10 cellular contexts compared by ENCODE assay signal in the genomic region with DNA sequence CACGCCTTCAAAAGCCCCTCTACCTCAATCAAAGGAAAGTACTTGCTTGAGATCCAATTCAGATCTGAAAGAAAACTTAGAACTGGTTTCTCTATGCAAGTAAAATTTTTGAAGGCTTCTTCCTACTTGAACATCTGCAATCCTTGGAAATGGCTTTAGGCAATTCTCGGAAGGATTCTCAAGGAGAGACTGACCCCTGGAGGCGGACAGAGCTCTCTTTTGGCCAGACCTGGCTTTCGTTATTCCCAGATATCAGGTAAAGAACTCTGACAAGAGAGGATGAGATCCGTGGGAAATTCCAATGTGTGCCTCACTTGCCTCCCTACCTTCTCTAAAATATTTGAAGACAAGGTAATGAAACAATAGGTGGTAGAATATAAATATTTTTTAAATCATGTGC.
DNase-seq lines count a peak whose midpoint lies in the region; TF ChIP-seq lines count a peak whose summit lies in the region.
"Had no signal": no experiment of that assay in that cellular context is flagged by ENCODE, and none has a peak within 500 bp of the region (broad histone marks: within the 10 kb centered on the region; RNA-seq: fewer than 3 reads in every experiment).

No MANE protein-coding gene starts in this region.

- CTCF ChIA-PET in HEK293T (lab: Yijun Ruan, JAX), result no interaction called here

- no peaks in the 10 kb centered on the region for H4K20me1 ChIP-seq in Karpas-422 (ENCODE audit: insufficient read depth, low read depth, low read length)

- H3K27me3 ChIP-seq in ascending aorta (no peaks in the 10 kb centered on the region), Karpas-422 (ENCODE audit: low read length) (no peaks in the 10 kb centered on the region), tibial nerve (no peaks in the 10 kb centered on the region)

- H3K9me3 ChIP-seq in ascending aorta (no peaks in the 10 kb centered on the region), Karpas-422 (ENCODE audit: low read length) (no peaks in the 10 kb centered on the region), tibial nerve (no peaks in the 10 kb centered on the region)

- no peaks in the 10 kb centered on the region for H3K9me2 ChIP-seq in Karpas-422 (replicated peaks; ENCODE audit: insufficient read depth, low read length)

- POLR2A ChIA-PET in HEK293T (lab: Yijun Ruan, JAX), result no interaction called here

- no peak for TF ChIP-seq EP300 in tibial nerve (IDR thresholded peaks at IDR 0.05)

- intact Hi-C loops in ascending aorta (cut with DNase I), result no loop called here

- TF ChIP-seq POLR2A in tibial nerve (IDR thresholded peaks at IDR 0.05), result no peak

- H3K27ac ChIP-seq in ascending aorta (no peak overlapping the region), Karpas-422 (ENCODE audit: low read length) (no peak overlapping the region), tibial nerve (no peak overlapping the region)
- H3K27ac ChIP-seq: epithelial cell of prostate had no signal

- no peak overlapping the region for H3K4me3 ChIP-seq in AG09309 (ENCODE audit: control insufficient read depth, low read depth, low read length)
- no peak overlapping the region for H3K4me3 ChIP-seq in ascending aorta
- H3K4me3 ChIP-seq in Karpas-422 (ENCODE audit: low read length), result no peak overlapping the region
- no peak overlapping the region for H3K4me3 ChIP-seq in tibial nerve

- H3K36me3 ChIP-seq in ascending aorta (no peaks in the 10 kb centered on the region), Karpas-422 (ENCODE audit: insufficient read depth, low read length) (no peaks in the 10 kb centered on the region), tibial nerve (no peaks in the 10 kb centered on the region)

- 18 to 27% methylated on average over 5 of the region's 5 CpGs for WGBS in tibial nerve, 2 donors

- no peak overlapping the region for H3K4me2 ChIP-seq in Karpas-422 (ENCODE audit: low read depth, low read length, poor library complexity, severe bottlenecking)

- peak; percentile 13 for DNase-seq in AG09309 (ENCODE audit: low read depth)
- peak; percentile 39 for DNase-seq in HEK293T (ENCODE audit: extremely low spot score)
- no peak for DNase-seq in ascending aorta (ENCODE audit: low spot score in 2 of 2)
- peak; percentile 46 for DNase-seq in kidney glomerular epithelial cell (lab: John Stamatoyannopoulos, UW)
- no peak for DNase-seq in Karpas-422
- DNase-seq in activated CD4-positive, alpha-beta T cell treated with anti-CD3 and anti-CD28 coated beads for 1 hour, result no peak
- DNase-seq in activated effector memory CD4-positive, alpha-beta T cell treated with Interleukin-2 at 50 U/mL for 16 hours, result no peak
- DNase-seq in tibial nerve (ENCODE audit: low spot score in 2 of 2), result no peak
- DNase-seq: activated CD4-positive, alpha-beta memory T cell treated with anti-CD3 and anti-CD28 coated beads for 36 hours had no signal

- no peak overlapping the region for H3K9ac ChIP-seq in Karpas-422 (ENCODE audit: low read length)

- no peaks in the 10 kb centered on the region for H3K79me2 ChIP-seq in Karpas-422 (ENCODE audit: low read length)

- no peaks in the 10 kb centered on the region for H3K4me1 ChIP-seq in ascending aorta
- no peaks in the 10 kb centered on the region for H3K4me1 ChIP-seq in Karpas-422 (ENCODE audit: low read length)
- H3K4me1 ChIP-seq in tibial nerve, result no peaks in the 10 kb centered on the region

- TF ChIP-seq CTCF in AG09309 (IDR thresholded peaks at IDR 0.05; ENCODE audit: control insufficient read depth, insufficient read depth, low read depth, low read length, missing control alignments), result peak; percentile 60
- peak in 2 of 3 experiments; percentile 25 to 37 for TF ChIP-seq CTCF in ascending aorta (IDR thresholded peaks at IDR 0.05)
- TF ChIP-seq CTCF in tibial nerve (IDR thresholded peaks at IDR 0.05), result peak in 2 of 5 experiments; percentile 8 to 16

- H2AFZ ChIP-seq in Karpas-422 (ENCODE audit: low read length), result no peak overlapping the region

TF ChIP-seq in HEK293T, 16 proteins besides CTCF, POLR2A, EP300 and RAD21:
- TF ChIP-seq BHLHE40 (IDR thresholded peaks at IDR 0.05; ENCODE audit: borderline replicate concordance), result no peak
TF ChIP-seq in HEK293T: peak in this region for 0.

Comparison
In these comparisons a context has a peak if more than half of its experiments do, and no peak if none do; other contexts are left out.
1. DNase-seq: peak in AG09309 (single experiment), HEK293T (single experiment) and kidney glomerular epithelial cell (single experiment); none in ascending aorta (0 of 2), Karpas-422 (single experiment), activated CD4-positive, alpha-beta T cell treated with anti-CD3 and anti-CD28 coated beads for 1 hour (single experiment), activated effector memory CD4-positive, alpha-beta T cell treated with Interleukin-2 at 50 U/mL for 16 hours (single experiment) and tibial nerve (0 of 2).